9 cellular contexts compared by ENCODE assay signal in the genomic region with DNA sequence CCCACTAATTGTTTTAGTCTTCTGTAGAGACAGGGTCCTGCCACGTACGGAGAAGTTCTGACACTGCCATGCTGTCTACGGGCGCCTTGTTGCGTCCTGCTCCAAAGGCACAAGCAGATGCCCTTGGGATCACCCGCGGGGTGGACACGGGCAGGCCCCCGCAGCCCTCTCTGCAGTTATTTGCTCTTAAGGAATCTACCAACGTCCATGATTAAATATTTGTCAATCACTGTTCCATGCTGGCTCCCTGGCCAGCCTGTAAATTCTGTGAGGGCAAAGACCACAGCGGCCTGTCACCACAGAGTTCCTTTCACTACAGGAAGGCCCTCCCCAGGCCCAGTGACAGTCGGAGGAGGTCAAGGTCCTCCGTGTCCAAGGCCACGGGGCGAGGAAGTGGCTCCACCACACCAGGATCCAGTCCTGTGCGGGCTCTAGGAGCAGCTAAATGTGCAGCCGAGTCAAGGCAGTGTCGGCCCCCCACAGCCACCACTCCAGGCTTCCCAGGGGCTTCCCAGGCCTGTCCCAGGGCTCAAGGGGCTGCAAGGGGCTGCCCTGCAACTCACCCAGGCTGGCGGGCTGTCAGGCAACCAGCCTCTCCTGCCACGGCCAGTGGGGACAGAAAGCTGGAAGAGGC. TPM values are rescaled to one million over a fixed set of nuclear protein-coding genes. Genes with fewer than 3 reads are reported as not detected.
DNase-seq lines count a peak whose midpoint lies in the region; ATAC-seq and TF ChIP-seq lines count a peak whose summit lies in the region.
"Had no signal": no experiment of that assay in that cellular context is flagged by ENCODE, and none has a peak within 500 bp of the region (broad histone marks: within the 10 kb centered on the region; RNA-seq: fewer than 3 reads in every experiment).

No MANE protein-coding gene starts in this region.

- peak overlapping the region; percentile 2; the same call in 1 of the 2 replicates for H2AK5ac ChIP-seq in IMR-90 (ENCODE audit: low read depth, low read length)

- no peaks in the 10 kb centered on the region for H3K27me3 ChIP-seq in IMR-90 (ENCODE audit: control insufficient read depth, insufficient read depth, low read length)
- H3K27me3 ChIP-seq in muscle layer of colon (ENCODE audit: control insufficient read depth in 1 of 2, insufficient read depth in 2 of 2, low read length in 2 of 2), result no peaks in the 10 kb centered on the region

- DNase-seq in AG04449 (ENCODE audit: low read depth, low spot score) (no peak), IMR-90 (no peak), caudate nucleus (lab: John Stamatoyannopoulos, UW) (peak in 1 of 61 donors; percentile 12), dedifferentiated amniotic fluid mesenchymal stem cell (ENCODE audit: extremely low spot score) (no peak), pons (ENCODE audit: low spot score) (no peak), NCI-H82 treated with DMSO at 0.1 percent for 48 hours (lab: John Stamatoyannopoulos, UW; ENCODE audit: unreplicated experiment) (no peak)

- in situ Hi-C loops in IMR-90 (cut with MboI; ENCODE audit: low sequenced_read_pairs), result no loop called here

- no peak overlapping the region for H4K5ac ChIP-seq in IMR-90 (ENCODE audit: low read depth, low read length)

- H3K4me2 ChIP-seq in IMR-90 (ENCODE audit: low read depth, low read length), result peak overlapping the region; percentile 95

- ATAC-seq in IMR-90 (ENCODE audit: low read depth) (no peak), HG02852 (IDR thresholded peaks at IDR 0.05; ENCODE audit: unreplicated experiment) (no peak)

- H3K9ac ChIP-seq in IMR-90 (ENCODE audit: low read depth, low read length), result peak overlapping the region; percentile 91
- H3K9ac ChIP-seq in muscle layer of colon (ENCODE audit: low read length), result peak overlapping the region; percentile 9

- H4K8ac ChIP-seq in IMR-90 (ENCODE audit: low read depth in 2 of 2, low read length in 2 of 2), result no peak overlapping the region

- intact Hi-C loops in IMR-90 (cut with micrococcal nuclease), result loop anchor here (5.0 to 10.0 kb wide), 2 partner anchors 204 to 251 kb away; a partner anchor contains a TSS

- peak overlapping the region; percentile 10; the same call in 1 of the 2 replicates for H3K27ac ChIP-seq in IMR-90 (ENCODE audit: insufficient read depth, low read length)
- peak overlapping the region; percentile 8 for H3K27ac ChIP-seq in caudate nucleus (ENCODE audit: low read depth, low read length)
- H3K27ac ChIP-seq in muscle layer of colon (ENCODE audit: low read depth, low read length), result peak overlapping the region; percentile 84

- H2AFZ ChIP-seq in IMR-90 (replicated peaks; ENCODE audit: low read length, poor library complexity), result no peak overlapping the region

- H3K36me3 ChIP-seq in IMR-90 (ENCODE audit: control insufficient read depth, insufficient read depth, low read length), result peaks cover 7% of the 10 kb centered on the region; the same call in 1 of the 2 replicates
- no peaks in the 10 kb centered on the region for H3K36me3 ChIP-seq in muscle layer of colon (ENCODE audit: insufficient read depth, low read length)

- POLR2A ChIA-PET in AG04449 (lab: Yijun Ruan, JAX), result no interaction called here
- POLR2A ChIA-PET in IMR-90 (lab: Charles Lee; ENCODE audit: unreplicated experiment), result no interaction called here

- peaks cover 0 to 48% of the 10 kb centered on the region in 2 experiments; a peak in 2 of 4 replicates for H3K79me1 ChIP-seq in IMR-90 (ENCODE audit: low read depth in 1 of 2, low read length in 2 of 2)

- H3K9me3 ChIP-seq in IMR-90 (ENCODE audit: control insufficient read depth, insufficient read depth, low read length) (no peaks in the 10 kb centered on the region), muscle layer of colon (ENCODE audit: low read length) (no peaks in the 10 kb centered on the region)

- peaks cover 14% of the 10 kb centered on the region for H3K4me1 ChIP-seq in IMR-90 (ENCODE audit: control insufficient read depth, insufficient read depth, low read length)
- H3K4me1 ChIP-seq in muscle layer of colon (ENCODE audit: insufficient read depth, low read length), result peaks cover 42% of the 10 kb centered on the region

- no peak for TF ChIP-seq POLR2A in IMR-90 (IDR thresholded peaks at IDR 0.05; ENCODE audit: low read depth, low read length)

- peak overlapping the region; percentile 76 for H2AK9ac ChIP-seq in IMR-90 (replicated peaks; ENCODE audit: low read depth, low read length, poor library complexity)

- H2BK120ac ChIP-seq in IMR-90 (ENCODE audit: low read depth, low read length), result no peak overlapping the region

- H3K4ac ChIP-seq in IMR-90 (ENCODE audit: low read depth, low read length), result no peak overlapping the region

- BruUV-seq in IMR-90 (replicated peaks; lab: Mats Ljungman, UMichigan), result no TSS peak

- H3K18ac ChIP-seq in IMR-90 (ENCODE audit: low read depth, low read length), result no peak overlapping the region

- CTCF ChIA-PET in AG04449 (lab: Yijun Ruan, JAX) (no interaction called here), IMR-90 (lab: Yijun Ruan, JAX) (interaction anchor here (0.9 kb wide), 1 partner anchor 29 kb away, joined by 3 read pairs; no protein-coding TSS in a partner anchor)

- H2BK20ac ChIP-seq in IMR-90 (ENCODE audit: low read depth, low read length), result no peak overlapping the region

- H3K14ac ChIP-seq in IMR-90 (replicated peaks; ENCODE audit: low read depth, low read length), result no peak overlapping the region

- TF ChIP-seq CTCF in AG04449 (IDR thresholded peaks at IDR 0.05; ENCODE audit: insufficient read depth, low read length, missing control alignments) (no peak), IMR-90 (conservative IDR thresholded peaks at IDR 0.05; ENCODE audit: low read depth, low read length) (no peak)

- H4K91ac ChIP-seq in IMR-90 (ENCODE audit: insufficient read depth, low read depth, low read length), result no peak overlapping the region

- no peaks in the 10 kb centered on the region for H3K9me1 ChIP-seq in IMR-90 (ENCODE audit: insufficient read depth, low read length)

- peaks cover 64% of the 10 kb centered on the region for H4K20me1 ChIP-seq in IMR-90 (ENCODE audit: insufficient read depth, low read length)

- 85% methylated on average over 5 of the region's 20 CpGs; no CpG with 5 or more reads in 1 of the 2 experiments for WGBS in IMR-90 (ENCODE audit: extremely low coverage in 2 of 2, insufficient read length in 1 of 2), 2 experiments

- H3K23ac ChIP-seq in IMR-90 (ENCODE audit: low read depth, low read length), result peak overlapping the region; percentile 90

- no peak overlapping the region for H2BK5ac ChIP-seq in IMR-90 (ENCODE audit: low read depth, low read length, poor library complexity, severe bottlenecking)

- no peak overlapping the region for H2BK15ac ChIP-seq in IMR-90 (ENCODE audit: low read depth, low read length)

- TF ChIP-seq RAD21 in IMR-90 (IDR thresholded peaks at IDR 0.05; ENCODE audit: low read length), result no peak

- dilution Hi-C loops in IMR-90 (cut with HindIII; ENCODE audit: low sequenced_read_pairs, unreplicated experiment), result no loop called here

- H3K4me3 ChIP-seq in AG04449 (ENCODE audit: low read depth, low read length) (peak overlapping the region; percentile 85), IMR-90 (ENCODE audit: insufficient read depth, low read depth, low read length) (no peak overlapping the region), muscle layer of colon (ENCODE audit: low read depth in 1 of 2, low read length in 2 of 2) (peak overlapping the region in 1 of 2 donors; percentile 64)

- H3K56ac ChIP-seq in IMR-90 (ENCODE audit: extremely low read depth, insufficient read depth, low read length), result no peak overlapping the region

TF ChIP-seq in IMR-90, 13 proteins besides CTCF, POLR2A, EP300 and RAD21 (continues in another document):
- TF ChIP-seq RFX5 (IDR thresholded peaks at IDR 0.05; ENCODE audit: low read depth, low read length), result no peak
- TF ChIP-seq, protein P1, sequence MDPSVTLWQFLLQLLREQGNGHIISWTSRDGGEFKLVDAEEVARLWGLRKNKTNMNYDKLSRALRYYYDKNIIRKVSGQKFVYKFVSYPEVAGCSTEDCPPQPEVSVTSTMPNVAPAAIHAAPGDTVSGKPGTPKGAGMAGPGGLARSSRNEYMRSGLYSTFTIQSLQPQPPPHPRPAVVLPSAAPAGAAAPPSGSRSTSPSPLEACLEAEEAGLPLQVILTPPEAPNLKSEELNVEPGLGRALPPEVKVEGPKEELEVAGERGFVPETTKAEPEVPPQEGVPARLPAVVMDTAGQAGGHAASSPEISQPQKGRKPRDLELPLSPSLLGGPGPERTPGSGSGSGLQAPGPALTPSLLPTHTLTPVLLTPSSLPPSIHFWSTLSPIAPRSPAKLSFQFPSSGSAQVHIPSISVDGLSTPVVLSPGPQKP (IDR thresholded peaks at IDR 0.05; ENCODE audit: borderline replicate concordance, low read depth, low read length), result no peak
- TF ChIP-seq MAFK (IDR thresholded peaks at IDR 0.05; ENCODE audit: low read depth, low read length), result no peak
- TF ChIP-seq, protein P2, sequence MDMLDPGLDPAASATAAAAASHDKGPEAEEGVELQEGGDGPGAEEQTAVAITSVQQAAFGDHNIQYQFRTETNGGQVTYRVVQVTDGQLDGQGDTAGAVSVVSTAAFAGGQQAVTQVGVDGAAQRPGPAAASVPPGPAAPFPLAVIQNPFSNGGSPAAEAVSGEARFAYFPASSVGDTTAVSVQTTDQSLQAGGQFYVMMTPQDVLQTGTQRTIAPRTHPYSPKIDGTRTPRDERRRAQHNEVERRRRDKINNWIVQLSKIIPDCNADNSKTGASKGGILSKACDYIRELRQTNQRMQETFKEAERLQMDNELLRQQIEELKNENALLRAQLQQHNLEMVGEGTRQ (IDR thresholded peaks at IDR 0.05; ENCODE audit: low read depth, low read length), result no peak
- no peak for TF ChIP-seq FOS (IDR thresholded peaks at IDR 0.05; ENCODE audit: low read depth, low read length)
- no peak for TF ChIP-seq BHLHE40 (IDR thresholded peaks at IDR 0.05; ENCODE audit: low read depth, low read length)

RNA-seq across cellular contexts. Expression of a gene that starts 2.1 kb away (rescaled TPM):
- total RNA-seq in IMR-90 (2012; rRNA removed), result 7.0 and 8.6 TPM in 2 replicates
- polyA plus RNA-seq in IMR-90 (2012; rRNA removed), result 25.8 and 27.4 TPM in 2 replicates
- polyA plus RNA-seq in IMR-90 (2012; cell fraction: cytosol; rRNA removed), result 32.5 and 45.6 TPM in 2 replicates
- 38.8 and 87.7 TPM in 2 replicates for polyA plus RNA-seq in IMR-90 (2012; cell fraction: nucleus; rRNA removed; ENCODE audit: low replicate concordance)

RNA-seq across cellular contexts. Expression of a gene that starts 15.3 kb away (rescaled TPM):
- total RNA-seq in IMR-90 (2012; rRNA removed), result 32.3 and 39.4 TPM in 2 replicates
- 76.9 and 107 TPM in 2 replicates for polyA plus RNA-seq in IMR-90 (2012; rRNA removed)
- polyA plus RNA-seq in IMR-90 (2012; cell fraction: cytosol; rRNA removed), result 42.3 and 113 TPM in 2 replicates
- polyA plus RNA-seq in IMR-90 (2012; cell fraction: nucleus; rRNA removed; ENCODE audit: low replicate concordance), result 262 and 579 TPM in 2 replicates

RNA-seq across cellular contexts. Expression of a gene that starts 21.2 kb away (rescaled TPM):
- total RNA-seq in IMR-90 (2012; rRNA removed), result not detected in 2 replicates
- polyA plus RNA-seq in IMR-90 (2012; rRNA removed), result 0.14 and 0.24 TPM in 2 replicates
- 0.21 and 0.22 TPM in 2 replicates for polyA plus RNA-seq in IMR-90 (2012; cell fraction: cytosol; rRNA removed)
- polyA plus RNA-seq in IMR-90 (2012; cell fraction: nucleus; rRNA removed; ENCODE audit: low replicate concordance), result 0.40 and 2.1 TPM in 2 replicates
- total RNA-seq: RPMI7951 had no signal

RNA-seq across cellular contexts. Expression of a gene that starts 27.6 kb away (rescaled TPM):
- 9.9 and 10.3 TPM in 2 replicates for total RNA-seq in IMR-90 (2012; rRNA removed)
- 29.6 and 44.6 TPM in 2 replicates for polyA plus RNA-seq in IMR-90 (2012; rRNA removed)
- polyA plus RNA-seq in IMR-90 (2012; cell fraction: cytosol; rRNA removed), result 13.8 and 22.8 TPM in 2 replicates
- polyA plus RNA-seq in IMR-90 (2012; cell fraction: nucleus; rRNA removed; ENCODE audit: low replicate concordance), result 96.1 and 272 TPM in 2 replicates

RNA-seq across cellular contexts. Expression of a gene that starts 34.3 kb away (rescaled TPM):
- total RNA-seq in IMR-90 (2012; rRNA removed), result not detected in 2 replicates
- not detected in 2 replicates for polyA plus RNA-seq in IMR-90 (2012; rRNA removed)
- not detected in 2 replicates for polyA plus RNA-seq in IMR-90 (2012; cell fraction: cytosol; rRNA removed)
- not detected in 2 replicates for polyA plus RNA-seq in IMR-90 (2012; cell fraction: nucleus; rRNA removed; ENCODE audit: low replicate concordance)
- total RNA-seq: RPMI7951 had no signal

Comparison
In these comparisons a context has a peak if more than half of its experiments do, and no peak if none do; other contexts are left out.
1. H3K27ac ChIP-seq: peak in every context shown above with its lines; median percentile 84 in muscle layer of colon; 10 in IMR-90; 8 in caudate nucleus.